Comparison of ENCODE assay signal across 8 cellular contexts in the genomic region with DNA sequence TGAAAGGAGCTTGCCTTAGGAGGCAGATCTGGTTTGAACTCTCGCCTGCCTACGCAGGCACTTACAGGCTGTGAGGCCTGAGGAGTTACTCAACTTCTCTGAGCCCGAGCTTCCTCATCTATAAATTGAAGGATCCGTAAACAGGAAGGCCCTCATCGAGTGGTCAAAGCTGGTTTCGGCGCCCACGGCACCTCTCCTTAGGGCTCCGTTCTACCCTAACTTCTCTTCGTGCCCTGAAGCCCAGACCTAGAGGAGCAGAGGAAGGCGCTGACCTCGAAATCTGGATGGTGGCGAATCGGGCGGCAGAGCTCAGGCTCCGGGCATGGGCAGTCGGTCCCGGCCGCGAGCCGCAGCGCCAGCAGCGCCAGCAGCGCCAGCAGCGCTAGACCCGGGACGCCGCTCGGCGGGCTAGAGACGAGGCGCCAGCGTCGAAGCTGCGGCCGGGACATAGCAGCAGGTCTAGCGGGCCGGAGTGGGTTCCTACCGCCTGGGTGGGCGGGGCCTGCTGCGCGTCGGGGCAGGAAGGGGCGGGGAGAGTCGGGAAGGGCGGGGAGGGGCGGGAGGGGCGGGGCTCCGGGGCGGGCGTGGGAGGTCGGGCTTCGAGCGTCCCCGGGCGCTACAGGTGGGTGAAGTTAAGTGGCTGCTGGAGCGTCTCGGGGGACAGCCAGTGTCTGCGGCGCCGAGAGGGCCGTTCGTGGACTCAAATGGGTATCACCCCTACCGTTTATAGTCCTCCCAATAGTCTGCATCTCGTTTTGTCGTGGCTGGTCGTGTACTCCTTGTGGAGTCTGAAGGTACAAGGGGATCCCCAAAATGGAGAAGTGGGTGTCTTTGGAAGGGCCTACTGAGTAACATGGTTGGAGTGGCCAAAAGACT. TPM values are rescaled to one million over a fixed set of nuclear protein-coding genes. Genes with fewer than 3 reads are reported as not detected.
DNase-seq lines count a peak whose midpoint lies in the region; TF ChIP-seq lines count a peak whose summit lies in the region.

A gene with protein sequence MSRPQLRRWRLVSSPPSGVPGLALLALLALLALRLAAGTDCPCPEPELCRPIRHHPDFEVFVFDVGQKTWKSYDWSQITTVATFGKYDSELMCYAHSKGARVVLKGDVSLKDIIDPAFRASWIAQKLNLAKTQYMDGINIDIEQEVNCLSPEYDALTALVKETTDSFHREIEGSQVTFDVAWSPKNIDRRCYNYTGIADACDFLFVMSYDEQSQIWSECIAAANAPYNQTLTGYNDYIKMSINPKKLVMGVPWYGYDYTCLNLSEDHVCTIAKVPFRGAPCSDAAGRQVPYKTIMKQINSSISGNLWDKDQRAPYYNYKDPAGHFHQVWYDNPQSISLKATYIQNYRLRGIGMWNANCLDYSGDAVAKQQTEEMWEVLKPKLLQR (minus strand): TSS at position 474 of the 876 bp plus-strand sequence. CDS start 25 bp downstream, at position 449.

- no peak within 1 kb of the TSS for H4K8ac ChIP-seq in mesendoderm (ENCODE audit: low read depth, low read length)

- H3K23ac ChIP-seq in mesendoderm (ENCODE audit: low read length): peak within 1 kb of the TSS; percentile 35

- no CpG with 5 or more reads among the region's 67 CpGs for WGBS in mesendoderm (ENCODE audit: extremely low coverage, insufficient coverage, low lambda C conversion rate)

- H2BK15ac ChIP-seq in mesendoderm (replicated peaks; ENCODE audit: low read depth): no peak within 1 kb of the TSS

- H3K9ac ChIP-seq in endocrine pancreas (ENCODE audit: control insufficient read depth, insufficient read depth, low read length) (peak within 1 kb of the TSS; percentile 92), mesendoderm (ENCODE audit: low read length) (peak within 1 kb of the TSS; percentile 98)

- H3K36me3 ChIP-seq in endocrine pancreas (ENCODE audit: control insufficient read depth, insufficient read depth, low read length) (no peaks in the 10 kb centered on the region), mesendoderm (ENCODE audit: control insufficient read depth, insufficient read depth, low read length) (no peaks in the 10 kb centered on the region)

- no peak within 1 kb of the TSS for H2AK5ac ChIP-seq in mesendoderm (ENCODE audit: low read length)

- H3K4ac ChIP-seq in mesendoderm (ENCODE audit: low read depth, low read length): peak within 1 kb of the TSS; percentile 73

- peak within 1 kb of the TSS; percentile 88 for H3K27ac ChIP-seq in mesendoderm (ENCODE audit: low read depth, low read length)

- peak within 1 kb of the TSS; percentile 76 for H2BK5ac ChIP-seq in mesendoderm (ENCODE audit: low read length)

- H3K79me2 ChIP-seq in mesendoderm (ENCODE audit: control insufficient read depth, insufficient read depth, low read length): no peaks in the 10 kb centered on the region

- H3K4me2 ChIP-seq in mesendoderm (ENCODE audit: low read length): peak within 1 kb of the TSS; percentile 85

- peak within 1 kb of the TSS; percentile 53 for H3K18ac ChIP-seq in mesendoderm (ENCODE audit: low read length)

- H4K5ac ChIP-seq in mesendoderm (ENCODE audit: low read length): no peak within 1 kb of the TSS

- TF ChIP-seq CTCF in GM20000 (IDR thresholded peaks at IDR 0.05; ENCODE audit: extremely low read depth, missing control alignments): no peak

- no peaks in the 10 kb centered on the region for H3K27me3 ChIP-seq in endocrine pancreas (ENCODE audit: control insufficient read depth, insufficient read depth, low read length)
- no peaks in the 10 kb centered on the region for H3K27me3 ChIP-seq in mesendoderm (ENCODE audit: insufficient read depth, low read length, poor library complexity)

- DNase-seq in COLO829 (ENCODE audit: low spot score) (peak; percentile 90), GM20000 (ENCODE audit: low spot score) (peak; percentile 97), HS-5 (ENCODE audit: low read depth) (peak; percentile 50), NOMO-1 treated with dmso at 0.1 percent for 144 hours (lab: John Stamatoyannopoulos, UW; ENCODE audit: unreplicated experiment) (peak; percentile 89), mesendoderm (peak; percentile 93)
- peak; percentile 62 for DNase-seq in activated CD8-positive, alpha-beta memory T cell treated with anti-CD3 and anti-CD28 coated beads, Interleukin-2, amount 50 U/mL, for 1 hour (ENCODE audit: extremely low read depth)
- DNase-seq in stimulated activated CD8-positive, alpha-beta memory T cell treated with anti-CD3 and anti-CD28 coated beads, Interleukin-15, amount 100 ng/mL, for 1 hour (ENCODE audit: low read depth): peak; percentile 67

- no peak within 1 kb of the TSS for H2BK120ac ChIP-seq in mesendoderm (ENCODE audit: low read depth, low read length)

- peaks cover 10% of the 10 kb centered on the region for H3K4me1 ChIP-seq in endocrine pancreas (ENCODE audit: control insufficient read depth, insufficient read depth, low read length)
- H3K4me1 ChIP-seq in mesendoderm (ENCODE audit: control insufficient read depth, low read depth, low read length): no peaks in the 10 kb centered on the region

- H3K9me3 ChIP-seq in endocrine pancreas (ENCODE audit: control insufficient read depth, low read length): no peaks in the 10 kb centered on the region

- peak within 1 kb of the TSS; percentile 97 for H3K56ac ChIP-seq in mesendoderm (ENCODE audit: low read length)

- peak within 1 kb of the TSS; percentile 89 for H3K4me3 ChIP-seq in endocrine pancreas (ENCODE audit: control insufficient read depth, insufficient read depth, low read length)
- peak within 1 kb of the TSS; percentile 82 for H3K4me3 ChIP-seq in mesendoderm (ENCODE audit: low read length)

- no peaks in the 10 kb centered on the region for H3K79me1 ChIP-seq in mesendoderm (ENCODE audit: low read length)

RNA-seq across cellular contexts. Expression of the gene that starts here (rescaled TPM):
- polyA plus RNA-seq in mesendoderm (2013, experiment 1 of 2): 3.3 TPM
- 3.2 TPM for polyA plus RNA-seq in mesendoderm (2013, experiment 2 of 2)

Comparison
In these comparisons a context has a peak if more than half of its experiments do, and no peak if none do; other contexts are left out.
1. Peak in every context shown above with its lines: DNase-seq, H3K4me3 ChIP-seq and H3K27ac ChIP-seq.